1 cellular context compared by ENCODE assay signal in genomic region chr17:33487187-33487586, GRCh38.
TF ChIP-seq lines count a peak whose summit lies in the region.

No MANE protein-coding gene starts in this region.

TF ChIP-seq in K562, 482 proteins besides CTCF, POLR2A, EP300 and RAD21 (continued from another document):
- TF ChIP-seq ZMIZ1 (IDR thresholded peaks at IDR 0.05; ENCODE audit: low read depth in 2 of 2, low read length in 2 of 2): no peak
- no peak for TF ChIP-seq SIN3A (IDR thresholded peaks at IDR 0.05; ENCODE audit: borderline replicate concordance in 2 of 2, control insufficient read depth in 1 of 2, low read depth in 2 of 2, low read length in 2 of 2)
- 0 out of 2 replicates have a peak, but pooled peaks have one; percentile 30 for TF ChIP-seq ADNP (tag; IDR thresholded peaks at IDR 0.05)
- no peak for TF ChIP-seq ILF3 (IDR thresholded peaks at IDR 0.05; ENCODE audit: borderline replicate concordance)
- TF ChIP-seq RBM25 (IDR thresholded peaks at IDR 0.05; ENCODE audit: low read depth, low read length, severe bottlenecking): peak; percentile 88
- peak; percentile 59 to 77; a peak in 3 of 4 replicates for TF ChIP-seq KDM1A (IDR thresholded peaks at IDR 0.05)
- TF ChIP-seq HMGN3 (IDR thresholded peaks at IDR 0.05; ENCODE audit: borderline replicate concordance, extremely low read depth, insufficient read length, low read depth, low read length): no peak
- TF ChIP-seq ARID3A (IDR thresholded peaks at IDR 0.05; ENCODE audit: borderline replicate concordance, low read depth, low read length): no peak
- peak; percentile 93 for TF ChIP-seq BCOR (IDR thresholded peaks at IDR 0.05)
- TF ChIP-seq MECOM (CRISPR knock-in tag; IDR thresholded peaks at IDR 0.05): no peak
- no peak for TF ChIP-seq RBM17 (IDR thresholded peaks at IDR 0.05; ENCODE audit: borderline replicate concordance, low read depth, low read length)
TF ChIP-seq in K562: peak in this region for 5.
